In genomic region chr11:74377689-74378088, GRCh38 we compare ENCODE assay signal across 24 cellular contexts.
"Had no signal": no experiment of that assay in that cellular context is flagged by ENCODE, and none has a peak within 500 bp of the region (broad histone marks: within the 10 kb centered on the region; RNA-seq: fewer than 3 reads in every experiment).

No MANE protein-coding gene starts in this region.

- H3K27ac ChIP-seq: dorsolateral prefrontal cortex, esophagus muscularis mucosa, foreskin keratinocyte, heart right ventricle, left lung, neural progenitor cell, parathyroid adenoma, right lobe of liver, thoracic aorta, tibial nerve, upper lobe of left lung, uterus had no signal

- H3K27me3 ChIP-seq: dorsolateral prefrontal cortex, esophagus muscularis mucosa, foreskin keratinocyte, heart right ventricle, left lung, neural progenitor cell, right lobe of liver, tibial nerve, upper lobe of left lung, uterus had no signal

- ATAC-seq: foreskin keratinocyte; heart right ventricle; left cardiac atrium; left lung; naive thymus-derived CD4-positive, alpha-beta T cell; right lobe of liver; stimulated activated naive B cell treated with anti-CD40 and anti-IgM and Interleukin-4, amounts not matched to agents 10 μg/mL and 1 μg/mL and 100 μg/mL, for 72 hours had no signal

- H3K4me1 ChIP-seq: esophagus muscularis mucosa, foreskin keratinocyte, heart right ventricle, left lung, neural progenitor cell, parathyroid adenoma, right lobe of liver, tibial nerve, upper lobe of left lung, uterus had no signal

- DNase-seq: dorsolateral prefrontal cortex; effector CD8-positive, alpha-beta T cell; endodermal cell; foreskin keratinocyte; glutamatergic neuron; heart right ventricle; hippocampal formation; left cardiac atrium; left lung; mesendoderm; midbrain; naive thymus-derived CD4-positive, alpha-beta T cell; right lobe of liver; small intestine; stimulated activated CD4-positive, alpha-beta T cell treated with anti-CD3 and anti-CD28 coated beads, Interleukin-15, amount 100 ng/mL, for 24 hours; stimulated activated CD4-positive, alpha-beta T cell treated with anti-CD3 and anti-CD28 coated beads, Interleukin-2, amount 100 ng/mL, for 48 hours; stimulated activated naive B cell treated with anti-CD40 and anti-IgM and Interleukin-4, amounts not matched to agents 10 μg/mL and 1 μg/mL and 100 μg/mL, for 72 hours; uterus had no signal

- H3K9me3 ChIP-seq: esophagus muscularis mucosa, heart right ventricle, left lung, right lobe of liver, thoracic aorta, tibial nerve, upper lobe of left lung, uterus had no signal

- H3K4me3 ChIP-seq: dorsolateral prefrontal cortex, esophagus muscularis mucosa, heart right ventricle, left lung, neural progenitor cell, right lobe of liver, thoracic aorta, tibial nerve, upper lobe of left lung, uterus had no signal

- H3K36me3 ChIP-seq: left lung, neural progenitor cell, right lobe of liver, tibial nerve, upper lobe of left lung, uterus had no signal
